Comparison of ENCODE assay signal across 8 cellular contexts in the genomic region with DNA sequence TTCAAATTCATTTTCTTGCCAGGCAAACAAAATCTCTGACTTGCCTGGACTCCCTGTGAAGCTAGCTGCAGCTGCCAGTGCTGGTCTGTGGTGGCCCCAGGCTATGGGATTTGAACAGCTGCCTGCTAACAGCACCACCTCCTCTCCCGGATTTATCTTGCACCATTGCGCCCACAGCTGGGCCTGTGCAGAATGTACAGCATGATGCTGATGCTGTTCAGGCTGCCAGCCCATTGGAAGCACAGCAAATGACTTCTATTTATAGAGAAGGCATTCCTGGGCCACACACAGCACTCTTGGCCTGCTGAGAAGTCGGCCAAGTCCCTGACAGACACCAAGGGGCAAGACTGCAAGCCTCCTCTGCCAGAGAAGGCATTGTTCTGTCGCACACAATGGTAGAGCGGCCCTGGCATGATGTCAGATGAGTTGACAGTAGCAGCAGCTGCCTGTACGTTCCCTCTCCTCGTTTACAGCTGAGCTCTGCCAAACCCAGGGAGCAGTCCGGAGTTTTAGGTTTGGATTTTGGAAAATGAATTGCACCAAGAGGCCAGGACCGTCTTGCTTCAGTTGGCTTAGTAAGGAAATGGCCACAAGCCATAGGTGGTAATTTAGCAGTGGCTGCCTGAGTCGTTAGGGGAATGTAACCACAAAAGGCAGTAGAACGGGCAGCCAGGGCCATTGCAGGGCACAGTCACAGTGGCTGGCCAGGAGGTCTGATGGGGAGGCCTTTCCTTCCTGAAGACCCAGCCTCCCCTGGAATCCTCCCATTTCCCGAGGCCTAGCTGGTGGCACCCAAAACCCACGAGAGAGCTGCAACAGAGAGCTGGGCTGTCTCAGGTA. TPM values are rescaled to one million over a fixed set of nuclear protein-coding genes. Genes with fewer than 3 reads are reported as not detected.
DNase-seq lines count a peak whose midpoint lies in the region; ATAC-seq and TF ChIP-seq lines count a peak whose summit lies in the region.

No MANE protein-coding gene starts in this region.

- no peak for TF ChIP-seq CTCF in Calu3 (IDR thresholded peaks at IDR 0.05; ENCODE audit: unreplicated experiment)
- peak; percentile 33 for TF ChIP-seq CTCF in left ventricle myocardium inferior (IDR thresholded peaks at IDR 0.05; ENCODE audit: borderline replicate concordance)

- H3K27me3 ChIP-seq in left ventricle myocardium inferior (ENCODE audit: low read depth) (no peaks in the 10 kb centered on the region), stomach smooth muscle (ENCODE audit: control insufficient read depth in 1 of 2, insufficient read depth in 2 of 2, low read length in 2 of 2) (no peaks in the 10 kb centered on the region)

- H3K4me3 ChIP-seq in left ventricle myocardium inferior (no peak overlapping the region), stomach smooth muscle (ENCODE audit: low read length in 2 of 2) (peak overlapping the region; percentile 3 to 59)

- no peaks in the 10 kb centered on the region for H3K36me3 Mint-ChIP-seq in Calu3 (ENCODE audit: insufficient read depth, unreplicated experiment)

- H3K27ac ChIP-seq in left ventricle myocardium inferior (replicated peaks) (peak overlapping the region; percentile 80), stomach smooth muscle (ENCODE audit: low read length) (peak overlapping the region; percentile 89)

- no TSS peak for BruUV-seq in Calu3 (replicated peaks; lab: Mats Ljungman, UMichigan)

- peak overlapping the region in 1 of 2 donors; percentile 60 for H3K9ac ChIP-seq in stomach smooth muscle (ENCODE audit: low read length in 2 of 2)

- H3K27ac Mint-ChIP-seq in Calu3 (ENCODE audit: unreplicated experiment), result no peak overlapping the region

- peaks cover 8% of the 10 kb centered on the region for H3K4me1 Mint-ChIP-seq in Calu3 (ENCODE audit: low read depth, unreplicated experiment)

- H3K27me3 Mint-ChIP-seq in Calu3 (ENCODE audit: unreplicated experiment), result peaks cover 8% of the 10 kb centered on the region

- no peak for ATAC-seq in HG03520 (IDR thresholded peaks at IDR 0.05; ENCODE audit: unreplicated experiment)

- H3K36me3 ChIP-seq in left ventricle myocardium inferior (no peaks in the 10 kb centered on the region), stomach smooth muscle (ENCODE audit: control insufficient read depth in 2 of 2, insufficient read depth in 2 of 2, low read length in 2 of 2) (no peaks in the 10 kb centered on the region)

- H3K9me3 ChIP-seq in left ventricle myocardium inferior (replicated peaks), result no peaks in the 10 kb centered on the region
- no peaks in the 10 kb centered on the region for H3K9me3 ChIP-seq in stomach smooth muscle (ENCODE audit: control insufficient read depth in 2 of 2, low read length in 2 of 2)

- CTCF ChIA-PET in Calu3 (lab: Charles Lee), result interaction anchor here (1.1 kb wide), 1 partner anchor 9 kb away, joined by 3 read pairs; no protein-coding TSS in a partner anchor

- no peaks in the 10 kb centered on the region for H3K9me3 Mint-ChIP-seq in Calu3 (ENCODE audit: low read depth, unreplicated experiment)

- H3K4me3 Mint-ChIP-seq in Calu3 (ENCODE audit: low read depth, unreplicated experiment), result no peak overlapping the region

- DNase-seq in Calu3 (peak; percentile 18), NCI-H1930 (lab: John Stamatoyannopoulos, UW) (peak; percentile 79 to 81), amniotic stem cell (lab: John Stamatoyannopoulos, UW) (peak; percentile 99), left ventricle myocardium inferior (peak; percentile 74)
- DNase-seq in stimulated activated CD4-positive, alpha-beta T cell treated with anti-CD3 and anti-CD28 coated beads, Interleukin-2, amount 100 ng/mL, for 24 hours, result no peak
- no peak for DNase-seq in stimulated activated CD4-positive, alpha-beta T cell treated with anti-CD3 and anti-CD28 coated beads, Interleukin-4, amount 100 ng/mL, for 4 hours

- H3K4me1 ChIP-seq in left ventricle myocardium inferior, result peaks cover 48% of the 10 kb centered on the region
- peaks cover 64% of the 10 kb centered on the region for H3K4me1 ChIP-seq in stomach smooth muscle (ENCODE audit: control insufficient read depth, insufficient read depth, low read length)

- intact Hi-C loops in Calu3 (cut with micrococcal nuclease; ENCODE audit: unreplicated experiment) (no loop called here), left ventricle myocardium inferior (cut with micrococcal nuclease) (no loop called here)

RNA-seq across cellular contexts. Expression of a gene that starts 38.5 kb away (rescaled TPM):
- total RNA-seq in Calu3 (2022) (6.4 and 6.5 TPM in 2 replicates), left ventricle myocardium inferior (21.3 TPM)

Comparison
In these comparisons a context has a peak if more than half of its experiments do, and no peak if none do; other contexts are left out.
1. DNase-seq: peak in Calu3 (single experiment), NCI-H1930 (2 of 2), amniotic stem cell (single experiment) and left ventricle myocardium inferior (single experiment); none in stimulated activated CD4-positive, alpha-beta T cell treated with anti-CD3 and anti-CD28 coated beads, Interleukin-2, amount 100 ng/mL, for 24 hours (0 of 2) and stimulated activated CD4-positive, alpha-beta T cell treated with anti-CD3 and anti-CD28 coated beads, Interleukin-4, amount 100 ng/mL, for 4 hours (0 of 2).